Comparison of ENCODE assay signal across 19 cellular contexts in genomic region chr2:143015681-143016080, GRCh38.
"Had no signal": no experiment of that assay in that cellular context is flagged by ENCODE, and none has a peak within 500 bp of the region (broad histone marks: within the 10 kb centered on the region; RNA-seq: fewer than 3 reads in every experiment).

No MANE protein-coding gene starts in this region.

- H3K27ac Mint-ChIP-seq: activated CD8-positive, alpha-beta T cell treated with anti-CD3 and anti-CD28 coated beads for 36 hours; activated naive CD4-positive, alpha-beta T cell treated with anti-CD3 and anti-CD28 coated beads, Interleukin-2, amount 50 U/mL, for 72 hours; mesothelial cell of epicardium; T-helper 1 cell treated with Interleukin-12 subunit alpha and Interleukin-12 subunit beta and Interleukin-4 antibody, amounts not matched to agents 30 μg/mL and 1 μg/mL, for 36 hours; WTC11 had no signal

- H3K36me3 Mint-ChIP-seq: activated naive CD4-positive, alpha-beta T cell treated with anti-CD3 and anti-CD28 coated beads, Interleukin-2, amount 50 U/mL, for 72 hours; mesothelial cell of epicardium; WTC11 had no signal

- H3K4me3 ChIP-seq: body of pancreas, coronary artery, esophagus squamous epithelium, pancreas, tibial artery had no signal

- DNase-seq: activated CD4-positive, alpha-beta T cell treated with anti-CD3 and anti-CD28 coated beads for 48 hours; activated CD8-positive, alpha-beta T cell treated with anti-CD3 and anti-CD28 coated beads for 36 hours; activated gamma-delta T cell; activated T-cell treated with anti-CD3 and anti-CD28 coated beads, Interleukin-2, amount 50 U/mL, for 48 hours; amygdala; body of pancreas; central memory CD4-positive, alpha-beta T cell; effector CD8-positive, alpha-beta T cell; esophagus squamous epithelium; foreskin fibroblast; pancreas; stimulated activated naive B cell treated with anti-CD40 and anti-IgM and Interleukin-4, amounts not matched to agents 10 μg/mL and 1 μg/mL and 100 μg/mL, for 72 hours; tibial artery had no signal

- H3K27me3 ChIP-seq: body of pancreas, esophagus squamous epithelium, pancreas, tibial artery had no signal

- H3K9me3 ChIP-seq: body of pancreas, esophagus squamous epithelium, pancreas had no signal

- H3K4me1 Mint-ChIP-seq: neural crest cell, WTC11 had no signal

- ATAC-seq: activated CD8-positive, alpha-beta T cell treated with anti-CD3 and anti-CD28 coated beads for 36 hours; activated naive CD4-positive, alpha-beta T cell treated with anti-CD3 and anti-CD28 coated beads, Interleukin-2, amount 50 U/mL, for 72 hours; body of pancreas; pancreas; stimulated activated naive B cell treated with anti-CD40 and anti-IgM and Interleukin-4, amounts not matched to agents 10 μg/mL and 1 μg/mL and 100 μg/mL, for 72 hours; WTC11 had no signal

- H3K36me3 ChIP-seq: esophagus squamous epithelium, pancreas, tibial artery had no signal

- H3K4me3 Mint-ChIP-seq: activated CD8-positive, alpha-beta T cell treated with anti-CD3 and anti-CD28 coated beads for 36 hours; mesothelial cell of epicardium; neural crest cell; stimulated activated naive B cell treated with anti-CD40 and anti-IgM and Interleukin-4, amounts not matched to agents 10 μg/mL and 1 μg/mL and 100 μg/mL, for 72 hours; T-helper 1 cell treated with Interleukin-12 subunit alpha and Interleukin-12 subunit beta and Interleukin-4 antibody, amounts not matched to agents 30 μg/mL and 1 μg/mL, for 36 hours; WTC11 had no signal

- H3K27me3 Mint-ChIP-seq: stimulated activated naive B cell treated with anti-CD40 and anti-IgM and Interleukin-4, amounts not matched to agents 10 μg/mL and 1 μg/mL and 100 μg/mL, for 72 hours had no signal

- H3K27ac ChIP-seq: body of pancreas, coronary artery, esophagus squamous epithelium, pancreas, tibial artery had no signal

- H3K9me3 Mint-ChIP-seq: activated naive CD4-positive, alpha-beta T cell treated with anti-CD3 and anti-CD28 coated beads, Interleukin-2, amount 50 U/mL, for 72 hours; neural crest cell had no signal

- H3K4me1 ChIP-seq: body of pancreas, esophagus squamous epithelium, pancreas, tibial artery had no signal
